Comparison of ENCODE assay signal across 1 cellular context in genomic region chr3:30285188-30286006, GRCh38.
TF ChIP-seq lines count a peak whose summit lies in the region.

No MANE protein-coding gene starts in this region.

TF ChIP-seq in IMR-90, 13 proteins besides CTCF, POLR2A, EP300 and RAD21:
- no peak for TF ChIP-seq ELK1 (IDR thresholded peaks at IDR 0.05; ENCODE audit: borderline replicate concordance, low read depth, low read length)
- no peak for TF ChIP-seq FOS (IDR thresholded peaks at IDR 0.05; ENCODE audit: low read depth, low read length)
- TF ChIP-seq MAZ (IDR thresholded peaks at IDR 0.05; ENCODE audit: borderline replicate concordance, low read depth, low read length): no peak
- no peak for TF ChIP-seq NFE2L2 (IDR thresholded peaks at IDR 0.05; ENCODE audit: low read depth, low read length)
- TF ChIP-seq SMC3 (IDR thresholded peaks at IDR 0.05; ENCODE audit: low read depth, low read length): no peak
- TF ChIP-seq RCOR1 (IDR thresholded peaks at IDR 0.05; ENCODE audit: insufficient replicate concordance, low read length): no peak
- no peak for TF ChIP-seq CHD1 (IDR thresholded peaks at IDR 0.05; ENCODE audit: low read depth, low read length)
- TF ChIP-seq MXI1 (IDR thresholded peaks at IDR 0.05; ENCODE audit: borderline replicate concordance, low read depth, low read length): no peak
- no peak for TF ChIP-seq BHLHE40 (IDR thresholded peaks at IDR 0.05; ENCODE audit: low read depth, low read length)
- no peak for TF ChIP-seq CEBPB (IDR thresholded peaks at IDR 0.05; ENCODE audit: low read depth, low read length)
- TF ChIP-seq RFX5 (IDR thresholded peaks at IDR 0.05; ENCODE audit: low read depth, low read length): no peak
- TF ChIP-seq MAFK (IDR thresholded peaks at IDR 0.05; ENCODE audit: low read depth, low read length): no peak
- TF ChIP-seq USF2 (IDR thresholded peaks at IDR 0.05; ENCODE audit: low read depth, low read length): no peak
